11 cellular contexts compared by ENCODE assay signal in the genomic region with DNA sequence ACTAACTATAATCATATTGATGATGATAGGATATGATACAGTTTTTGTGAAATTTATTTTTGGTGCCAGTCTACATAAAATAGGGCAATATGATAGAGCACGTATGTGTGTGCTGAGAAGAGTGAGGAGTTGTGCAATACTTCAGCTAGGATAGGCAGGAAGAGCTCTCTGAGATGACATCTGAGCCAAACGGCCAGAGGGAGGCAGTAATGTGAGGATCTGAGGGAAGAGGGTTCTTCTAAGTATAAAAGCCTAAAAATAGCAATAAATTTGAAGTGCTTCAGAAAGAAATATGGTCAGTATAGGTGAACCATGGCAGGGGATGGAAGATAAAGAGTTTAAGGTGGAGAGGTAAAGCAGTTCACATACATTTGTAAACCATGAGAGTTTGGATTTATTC.
DNase-seq lines count a peak whose midpoint lies in the region; ATAC-seq, FAIRE-seq and TF ChIP-seq lines count a peak whose summit lies in the region.
"Had no signal": no experiment of that assay in that cellular context is flagged by ENCODE, and none has a peak within 500 bp of the region (broad histone marks: within the 10 kb centered on the region; RNA-seq: fewer than 3 reads in every experiment).

No MANE protein-coding gene starts in this region.

- POLR2A ChIA-PET in HEK293T (lab: Yijun Ruan, JAX), result no interaction called here

- DNase-seq in ELR (ENCODE audit: low read depth), result peak; percentile 11
- peak; percentile 46 for DNase-seq in HEK293T (ENCODE audit: extremely low spot score)
- peak; percentile 54 for DNase-seq in SK-MEL-5 (ENCODE audit: low read depth, low spot score)
- DNase-seq in iPS-NIHi11 (ENCODE audit: low spot score), result peak; percentile 35
- DNase-seq in cortex of kidney (lab: John Stamatoyannopoulos, UW), result no peak
- no peak for DNase-seq in H54 (ENCODE audit: insufficient read length, low spot score)
- DNase-seq: amniotic stem cell, KG1, NCI-H524 had no signal

- no peak for TF ChIP-seq POLR2A in H54 (IDR thresholded peaks at IDR 0.05; ENCODE audit: low read depth, low read length)

- no peak for ATAC-seq in HG02840 (IDR thresholded peaks at IDR 0.05; ENCODE audit: low FRiP score, unreplicated experiment)
- ATAC-seq in GM21619 (IDR thresholded peaks at IDR 0.05; ENCODE audit: unreplicated experiment), result no peak

- CTCF ChIA-PET in HEK293T (lab: Yijun Ruan, JAX), result interaction anchor here (0.7 to 1.5 kb wide), 3 partner anchors 8 to 196 kb away, joined by 3 to 4 read pairs (median 3); no protein-coding TSS in a partner anchor

- no peak for FAIRE-seq in H54 (lab: Jason Lieb, UNC)

- in situ Hi-C loops in SK-MEL-5 (cut with HindIII; ENCODE audit: low pct_unique_long_range_greater_than_20kb, low sequenced_read_pairs), result no loop called here

TF ChIP-seq in HEK293T, 16 proteins besides CTCF, POLR2A, EP300 and RAD21:
- TF ChIP-seq LEF1 (IDR thresholded peaks at IDR 0.05; ENCODE audit: borderline replicate concordance), result no peak
- TF ChIP-seq TARDBP (IDR thresholded peaks at IDR 0.05), result no peak
- no peak for TF ChIP-seq HDGF (IDR thresholded peaks at IDR 0.05; ENCODE audit: borderline replicate concordance)
- TF ChIP-seq, protein P1, sequence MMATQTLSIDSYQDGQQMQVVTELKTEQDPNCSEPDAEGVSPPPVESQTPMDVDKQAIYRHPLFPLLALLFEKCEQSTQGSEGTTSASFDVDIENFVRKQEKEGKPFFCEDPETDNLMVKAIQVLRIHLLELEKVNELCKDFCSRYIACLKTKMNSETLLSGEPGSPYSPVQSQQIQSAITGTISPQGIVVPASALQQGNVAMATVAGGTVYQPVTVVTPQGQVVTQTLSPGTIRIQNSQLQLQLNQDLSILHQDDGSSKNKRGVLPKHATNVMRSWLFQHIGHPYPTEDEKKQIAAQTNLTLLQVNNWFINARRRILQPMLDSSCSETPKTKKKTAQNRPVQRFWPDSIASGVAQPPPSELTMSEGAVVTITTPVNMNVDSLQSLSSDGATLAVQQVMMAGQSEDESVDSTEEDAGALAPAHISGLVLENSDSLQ (IDR thresholded peaks at IDR 0.05), result no peak
- TF ChIP-seq L3MBTL2 (conservative IDR thresholded peaks at IDR 0.05), result no peak
- no peak for TF ChIP-seq BHLHE40 (IDR thresholded peaks at IDR 0.05; ENCODE audit: borderline replicate concordance)
- no peak for TF ChIP-seq ZNF384 (IDR thresholded peaks at IDR 0.05)
- TF ChIP-seq FOXK2 (IDR thresholded peaks at IDR 0.05), result no peak

Comparison
In these comparisons a context has a peak if more than half of its experiments do, and no peak if none do; other contexts are left out.
1. DNase-seq: peak in ELR (single experiment), HEK293T (single experiment), SK-MEL-5 (single experiment) and iPS-NIHi11 (single experiment); none in cortex of kidney (single experiment) and H54 (single experiment).